2 cellular contexts compared by ENCODE assay signal in genomic region chr1:153288634-153289275, GRCh38.
TF ChIP-seq lines count a peak whose summit lies in the region.

No MANE protein-coding gene starts in this region.

TF ChIP-seq in IMR-90, 13 proteins besides CTCF, POLR2A, EP300 and RAD21:
- TF ChIP-seq BHLHE40 (IDR thresholded peaks at IDR 0.05; ENCODE audit: low read depth, low read length) (no peak), CEBPB (IDR thresholded peaks at IDR 0.05; ENCODE audit: low read depth, low read length) (no peak), MXI1 (IDR thresholded peaks at IDR 0.05; ENCODE audit: borderline replicate concordance, low read depth, low read length) (no peak), CHD1 (IDR thresholded peaks at IDR 0.05; ENCODE audit: low read depth, low read length) (no peak), SMC3 (IDR thresholded peaks at IDR 0.05; ENCODE audit: low read depth, low read length) (no peak), USF2 (IDR thresholded peaks at IDR 0.05; ENCODE audit: low read depth, low read length) (no peak), MAFK (IDR thresholded peaks at IDR 0.05; ENCODE audit: low read depth, low read length) (no peak), FOS (IDR thresholded peaks at IDR 0.05; ENCODE audit: low read depth, low read length) (no peak), RFX5 (IDR thresholded peaks at IDR 0.05; ENCODE audit: low read depth, low read length) (no peak), MAZ (IDR thresholded peaks at IDR 0.05; ENCODE audit: borderline replicate concordance, low read depth, low read length) (no peak), RCOR1 (IDR thresholded peaks at IDR 0.05; ENCODE audit: insufficient replicate concordance, low read length) (no peak)

TF ChIP-seq in GM12878, 131 proteins besides CTCF, POLR2A, EP300 and RAD21:
- TF ChIP-seq LARP7 (IDR thresholded peaks at IDR 0.05), result no peak
- no peak for TF ChIP-seq TARDBP (IDR thresholded peaks at IDR 0.05; ENCODE audit: borderline replicate concordance)
- TF ChIP-seq MLLT1 (IDR thresholded peaks at IDR 0.05), result no peak
- no peak for TF ChIP-seq ZNF592 (IDR thresholded peaks at IDR 0.05)
- no peak for TF ChIP-seq NRF1 (conservative IDR thresholded peaks at IDR 0.05; ENCODE audit: low read depth, low read length)
- no peak for TF ChIP-seq CUX1 (IDR thresholded peaks at IDR 0.05; ENCODE audit: insufficient replicate concordance, low read depth, low read length)
- no peak for TF ChIP-seq ATF2 (IDR thresholded peaks at IDR 0.05; ENCODE audit: low read length)
- TF ChIP-seq ZBTB33 (IDR thresholded peaks at IDR 0.05), result peak; percentile 55; the same call in 1 of the 2 replicates
- TF ChIP-seq ASH2L (IDR thresholded peaks at IDR 0.05; ENCODE audit: borderline replicate concordance, low read depth), result no peak
- TF ChIP-seq SKIL (IDR thresholded peaks at IDR 0.05; ENCODE audit: low read depth, poor library complexity, severe bottlenecking), result no peak
- no peak for TF ChIP-seq CBX3 (IDR thresholded peaks at IDR 0.05; ENCODE audit: borderline replicate concordance, low read depth)
- 0 out of 2 replicates have a peak, but pooled peaks have one; percentile 18 for TF ChIP-seq IKZF1 (conservative IDR thresholded peaks at IDR 0.05)
- TF ChIP-seq BACH1 (IDR thresholded peaks at IDR 0.05; ENCODE audit: borderline replicate concordance), result no peak
- no peak for TF ChIP-seq BCLAF1 (IDR thresholded peaks at IDR 0.05)
- TF ChIP-seq ZBTB4 (CRISPR knock-in tag; IDR thresholded peaks at IDR 0.05), result no peak
- TF ChIP-seq SMARCA5 (IDR thresholded peaks at IDR 0.05), result no peak
- TF ChIP-seq SMC3 (IDR thresholded peaks at IDR 0.05; ENCODE audit: borderline replicate concordance, low read length), result peak; percentile 34; the same call in 1 of the 2 replicates
- TF ChIP-seq CHD1 (IDR thresholded peaks at IDR 0.05; ENCODE audit: low read depth, low read length), result no peak
TF ChIP-seq in GM12878: peak in this region for 3.
